Comparison of ENCODE assay signal across 8 cellular contexts in genomic region chr4:180449395-180449956, GRCh38.
DNase-seq lines count a peak whose midpoint lies in the region; ATAC-seq and TF ChIP-seq lines count a peak whose summit lies in the region.

No MANE protein-coding gene starts in this region.

- intact Hi-C loops in lower lobe of right lung (cut with DNase I): no loop called here

- ATAC-seq in GM21619 (IDR thresholded peaks at IDR 0.05; ENCODE audit: unreplicated experiment) (peak; percentile 78), lower lobe of right lung (no peak), GM21526 (IDR thresholded peaks at IDR 0.05; ENCODE audit: low FRiP score, unreplicated experiment) (no peak)

- DNase-seq in DMS153 (lab: John Stamatoyannopoulos, UW) (peak; percentile 65), NAMALWA (ENCODE audit: low spot score) (peak; percentile 73), midbrain (lab: John Stamatoyannopoulos, UW) (peak; percentile 22), lower lobe of right lung (no peak)
- DNase-seq in activated CD8-positive, alpha-beta memory T cell treated with anti-CD3 and anti-CD28 coated beads, Interleukin-2, amount 50 U/mL, for 48 hours: no peak

- H3K27me3 ChIP-seq in lower lobe of right lung (ENCODE audit: low read depth): no peaks in the 10 kb centered on the region

- no peaks in the 10 kb centered on the region for H3K36me3 ChIP-seq in lower lobe of right lung

- no peak overlapping the region for H3K27ac ChIP-seq in VCaP
- H3K27ac ChIP-seq in lower lobe of right lung: no peak overlapping the region

- no peaks in the 10 kb centered on the region for H3K9me3 ChIP-seq in lower lobe of right lung

- TF ChIP-seq CTCF in VCaP (conservative IDR thresholded peaks at IDR 0.05) (peak; percentile 74), lower lobe of right lung (IDR thresholded peaks at IDR 0.05) (no peak)

- H3K4me1 ChIP-seq in lower lobe of right lung: no peaks in the 10 kb centered on the region

- no peak overlapping the region for H3K4me3 ChIP-seq in lower lobe of right lung

Comparison
In these comparisons a context has a peak if more than half of its experiments do, and no peak if none do; other contexts are left out.
1. DNase-seq: peak in DMS153 (single experiment), NAMALWA (single experiment) and midbrain (single experiment); none in lower lobe of right lung (single experiment) and activated CD8-positive, alpha-beta memory T cell treated with anti-CD3 and anti-CD28 coated beads, Interleukin-2, amount 50 U/mL, for 48 hours (single experiment).